ENCODE assay signal across 33 cellular contexts in the genomic region with DNA sequence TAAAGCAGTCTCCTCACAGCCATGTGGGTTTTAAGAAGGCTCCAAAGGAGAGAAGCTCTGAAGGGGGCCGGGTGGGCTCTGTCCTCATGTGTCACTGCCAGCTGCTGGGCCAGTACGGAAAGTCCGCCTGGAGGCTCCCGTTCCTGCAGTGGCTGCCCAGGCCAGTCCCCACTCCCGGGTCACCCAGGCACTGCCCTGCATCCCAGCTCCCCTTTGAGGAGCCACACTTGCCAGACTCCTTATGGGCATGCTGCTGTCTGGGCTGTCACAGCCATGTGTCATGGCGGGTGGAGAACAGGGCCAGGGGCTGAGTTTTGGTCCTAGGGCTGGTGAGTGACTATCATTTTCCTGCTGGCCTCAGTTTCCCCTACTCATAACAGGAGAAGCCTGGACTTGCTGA.
"Had no signal": no experiment of that assay in that cellular context is flagged by ENCODE, and none has a peak within 500 bp of the region (broad histone marks: within the 10 kb centered on the region; RNA-seq: fewer than 3 reads in every experiment).

No MANE protein-coding gene starts in this region.

- H3K27ac Mint-ChIP-seq: activated CD4-positive, alpha-beta T cell treated with anti-CD3 and anti-CD28 coated beads, Interleukin-2, amount 10 ng/mL, durations not matched to agents 24 days and 14 days; activated CD8-positive, alpha-beta T cell treated with anti-CD3 and anti-CD28 coated beads for 36 hours; activated naive CD8-positive, alpha-beta T cell treated with anti-CD3 and anti-CD28 coated beads, Interleukin-2, amount 10 ng/mL, durations not matched to agents 7 days and 5 days; activated T-cell treated with anti-CD3 and anti-CD28 coated beads, Interleukin-2, amount 50 U/mL, for 72 hours; activated T-helper 17 cell treated with anti-CD3 and anti-CD28 coated beads, Interleukin-2, amount 50 U/mL, for 72 hours; T-helper 1 cell treated with Interleukin-12 subunit alpha and Interleukin-12 subunit beta and Interleukin-4 antibody, amounts not matched to agents 30 μg/mL and 1 μg/mL, for 36 hours; T-helper 2 cell treated with Interferon-gamma antibody and Interleukin-4, amounts not matched to agents 5 μg/mL and 100 μg/mL, for 36 hours had no signal

- DNase-seq: activated CD4-positive, alpha-beta T cell treated with anti-CD3 and anti-CD28 coated beads, Interleukin-2, amount 10 ng/mL, durations not matched to agents 24 days and 14 days; activated CD4-positive, alpha-beta T cell treated with anti-CD3 and anti-CD28 coated beads, Interleukin-2, amount 50 U/mL, for 4 hours; activated CD8-positive, alpha-beta T cell treated with anti-CD3 and anti-CD28 coated beads for 36 hours; activated effector memory CD4-positive, alpha-beta T cell treated with anti-CD3 and anti-CD28 coated beads, Interleukin-2, amount 50 U/mL, for 16 hours; activated naive CD4-positive, alpha-beta T cell; activated naive CD4-positive, alpha-beta T cell treated with anti-CD3 and anti-CD28 coated beads, Interleukin-2, amount 50 U/mL, for 16 hours; activated naive CD8-positive, alpha-beta T cell treated with anti-CD3 and anti-CD28 coated beads, Interleukin-2, amount 10 ng/mL, durations not matched to agents 7 days and 5 days; activated T-cell treated with anti-CD3 and anti-CD28 coated beads, Interleukin-2, amount 50 U/mL, for 1 hour; activated T-cell treated with anti-CD3 and anti-CD28 coated beads, Interleukin-2, amount 50 U/mL, for 72 hours; amygdala; body of pancreas; NCI-H1092 treated with DMSO at 0.1 percent for 48 hours; NCI-H1417; NCI-H146; NCI-H187; NCI-H2029 treated with DMSO at 0.1 percent for 48 hours; NCI-H2107; NCI-H2171; NCI-H510A; NCI-H526; NCI-H748 treated with DMSO at 0.1 percent for 48 hours; NK-92 treated with Interleukin-12 subunit alpha and Interleukin-12 subunit beta, amount 100 ng/mL, for 24 hours; PC-3; RPMI8226; SHP77; SJCRH30; SK-N-SH had no signal

- H3K9ac ChIP-seq: SK-N-SH had no signal

- H3K36me3 Mint-ChIP-seq: activated naive CD8-positive, alpha-beta T cell treated with anti-CD3 and anti-CD28 coated beads, Interleukin-2, amount 10 ng/mL, durations not matched to agents 7 days and 5 days had no signal

- H3K9me3 Mint-ChIP-seq: activated naive CD8-positive, alpha-beta T cell treated with anti-CD3 and anti-CD28 coated beads, Interleukin-2, amount 10 ng/mL, durations not matched to agents 7 days and 5 days had no signal

- H3K27ac ChIP-seq: body of pancreas, breast epithelium, Peyer's patch, SJCRH30 had no signal

- H3K27me3 ChIP-seq: body of pancreas, Peyer's patch, SJCRH30 had no signal

- H3K4me2 ChIP-seq: SK-N-SH had no signal

- H3K27me3 Mint-ChIP-seq: activated CD4-positive, alpha-beta T cell treated with anti-CD3 and anti-CD28 coated beads, Interleukin-2, amount 10 ng/mL, durations not matched to agents 24 days and 14 days; activated CD8-positive, alpha-beta T cell treated with anti-CD3 and anti-CD28 coated beads for 36 hours; activated naive CD8-positive, alpha-beta T cell treated with anti-CD3 and anti-CD28 coated beads, Interleukin-2, amount 10 ng/mL, durations not matched to agents 7 days and 5 days had no signal

- H3K36me3 ChIP-seq: breast epithelium, Peyer's patch, SJCRH30 had no signal

- H3K4me3 ChIP-seq: body of pancreas, breast epithelium, K562, Peyer's patch, SJCRH30 had no signal

- H3K4me1 ChIP-seq: body of pancreas, breast epithelium, Peyer's patch, SJCRH30 had no signal

- H3K4me3 Mint-ChIP-seq: activated CD4-positive, alpha-beta T cell treated with anti-CD3 and anti-CD28 coated beads, Interleukin-2, amount 10 ng/mL, durations not matched to agents 24 days and 14 days; activated CD8-positive, alpha-beta T cell treated with anti-CD3 and anti-CD28 coated beads for 36 hours; activated naive CD8-positive, alpha-beta T cell treated with anti-CD3 and anti-CD28 coated beads, Interleukin-2, amount 10 ng/mL, durations not matched to agents 7 days and 5 days; activated T-cell treated with anti-CD3 and anti-CD28 coated beads, Interleukin-2, amount 50 U/mL, for 72 hours; activated T-helper 17 cell treated with anti-CD3 and anti-CD28 coated beads, Interleukin-2, amount 50 U/mL, for 72 hours; T-helper 1 cell treated with Interleukin-12 subunit alpha and Interleukin-12 subunit beta and Interleukin-4 antibody, amounts not matched to agents 30 μg/mL and 1 μg/mL, for 36 hours; T-helper 2 cell treated with Interferon-gamma antibody and Interleukin-4, amounts not matched to agents 5 μg/mL and 100 μg/mL, for 36 hours had no signal

- H3K9me3 ChIP-seq: body of pancreas, SK-N-SH had no signal

- H3K4me1 Mint-ChIP-seq: activated CD4-positive, alpha-beta T cell treated with anti-CD3 and anti-CD28 coated beads, Interleukin-2, amount 10 ng/mL, durations not matched to agents 24 days and 14 days; activated naive CD8-positive, alpha-beta T cell treated with anti-CD3 and anti-CD28 coated beads, Interleukin-2, amount 10 ng/mL, durations not matched to agents 7 days and 5 days; activated T-helper 17 cell treated with anti-CD3 and anti-CD28 coated beads, Interleukin-2, amount 50 U/mL, for 72 hours had no signal

- ATAC-seq: activated CD8-positive, alpha-beta T cell treated with anti-CD3 and anti-CD28 coated beads for 36 hours; activated T-cell treated with anti-CD3 and anti-CD28 coated beads, Interleukin-2, amount 50 U/mL, for 72 hours; activated T-helper 17 cell treated with anti-CD3 and anti-CD28 coated beads, Interleukin-2, amount 50 U/mL, for 72 hours; body of pancreas; K562; PC-3 had no signal
